ENCODE assay signal across 8 cellular contexts in genomic region chr20:36572701-36573102, GRCh38. TPM values are rescaled to one million over a fixed set of nuclear protein-coding genes. Genes with fewer than 3 reads are reported as not detected.
A peak's percentile ranks its signal among the peaks of the same experiment; 100 is the strongest.
DNase-seq lines count a peak whose midpoint lies in the region; ATAC-seq and TF ChIP-seq lines count a peak whose summit lies in the region.

No MANE protein-coding gene starts in this region.

- no peaks in the 10 kb centered on the region for H3K27me3 ChIP-seq in mesenchymal stem cell (ENCODE audit: control insufficient read depth in 1 of 2, insufficient read depth in 1 of 2, low read length in 2 of 2)

- WGBS in mesenchymal stem cell = 4% methylated on average over 20 of the region's 20 CpGs

- peak overlapping the region; percentile 59 for H2BK120ac ChIP-seq in mesenchymal stem cell (ENCODE audit: low read depth, low read length)

- H4K8ac ChIP-seq in mesenchymal stem cell (ENCODE audit: low read length) = peak overlapping the region; percentile 99

- intact Hi-C loops in activated B cell treated with CpG ODN at 0.5 μM for 24 hours (cut with micrococcal nuclease) = loop anchor here (1.0 to 5.0 kb wide), 5 partner anchors 16 to 618 kb away; partner anchors contain the start of genes DSN1, RAB5IF and SCAND1

- no peaks in the 10 kb centered on the region for H3K79me1 ChIP-seq in mesenchymal stem cell (replicated peaks; ENCODE audit: low read length, poor library complexity, severe bottlenecking)

- DNase-seq in GM13977 (ENCODE audit: low spot score) = peak; percentile 59
- DNase-seq in activated B cell treated with CpG ODN at 0.5 μM for 24 hours = peak; percentile 26
- DNase-seq in central memory CD4-positive, alpha-beta T cell = peak; percentile 67
- DNase-seq in mesenchymal stem cell = peak; percentile 74
- peak; percentile 39 to 69 for DNase-seq in stimulated activated CD8-positive, alpha-beta memory T cell treated with anti-CD3 and anti-CD28 coated beads, Interleukin-2, amount 100 ng/mL, for 48 hours (ENCODE audit: low read depth in 2 of 2)
- DNase-seq in amygdala (lab: John Stamatoyannopoulos, UW) = no peak

- H3K4me3 ChIP-seq in mesenchymal stem cell (ENCODE audit: insufficient read depth in 1 of 2, low read depth in 1 of 2, low read length in 2 of 2) = peak overlapping the region; percentile 46 to 68

- peaks cover 12% of the 10 kb centered on the region for H3K36me3 Mint-ChIP-seq in activated B cell treated with CpG ODN at 0.5 μM for 24 hours (ENCODE audit: low read depth)

- peaks cover 36% of the 10 kb centered on the region for H3K4me1 Mint-ChIP-seq in activated B cell treated with CpG ODN at 0.5 μM for 24 hours

- peak overlapping the region; percentile 91 for H3K27ac Mint-ChIP-seq in activated B cell treated with CpG ODN at 0.5 μM for 24 hours

- H2BK12ac ChIP-seq in mesenchymal stem cell (ENCODE audit: low read length in 2 of 2) = peak overlapping the region in 1 of 2 experiments; percentile 96

- peak overlapping the region; percentile 76 for H3K4me2 ChIP-seq in mesenchymal stem cell (ENCODE audit: low read length, poor library complexity, severe bottlenecking)

- H3K9me3 ChIP-seq in mesenchymal stem cell (ENCODE audit: control insufficient read depth, low read length) = no peaks in the 10 kb centered on the region

- CTCF ChIA-PET in activated B cell treated with CpG ODN at 0.5 μM for 24 hours (lab: Charles Lee) = interaction anchor here (1.8 to 5.3 kb wide), 2 partner anchors 22 to 33 kb away, joined by 11 to 39 read pairs; partner anchors contain the start of gene RAB5IF

- H3K4me1 ChIP-seq in mesenchymal stem cell (ENCODE audit: control insufficient read depth, insufficient read depth, low read depth, low read length) = peaks cover 26% of the 10 kb centered on the region

- peak overlapping the region; percentile 72 for H3K27ac ChIP-seq in mesenchymal stem cell (ENCODE audit: low read length, poor library complexity, severe bottlenecking)

- no peak overlapping the region for H2BK5ac ChIP-seq in mesenchymal stem cell (ENCODE audit: low read depth, low read length, poor library complexity, severe bottlenecking)

- no peak for TF ChIP-seq CTCF in GM13977 (IDR thresholded peaks at IDR 0.05; ENCODE audit: extremely low read depth, insufficient read depth, missing control alignments)
- TF ChIP-seq CTCF in activated B cell treated with CpG ODN at 0.5 μM for 24 hours (IDR thresholded peaks at IDR 0.05) = no peak

- H3K4ac ChIP-seq in mesenchymal stem cell (ENCODE audit: low read depth in 1 of 2, low read length in 2 of 2) = peak overlapping the region; percentile 42

- peak overlapping the region in 1 of 2 experiments; percentile 90 for H3K14ac ChIP-seq in mesenchymal stem cell (ENCODE audit: low read length in 2 of 2)

- no peaks in the 10 kb centered on the region for H3K27me3 Mint-ChIP-seq in activated B cell treated with CpG ODN at 0.5 μM for 24 hours

- in situ Hi-C loops in GM13977 (cut with MboI; ENCODE audit: low pct_unique_long_range_greater_than_20kb, low sequenced_read_pairs, unreplicated experiment) = no loop called here

- POLR2A ChIA-PET in activated B cell treated with CpG ODN at 0.5 μM for 24 hours (lab: Charles Lee) = interaction anchor here (0.6 to 9.7 kb wide), 14 partner anchors 12 to 619 kb away, joined by 3 to 268 read pairs (median 4); partner anchors contain the start of genes RAB5IF, SCAND1 and SLA2

- peak overlapping the region; percentile 44 to 96 for H3K18ac ChIP-seq in mesenchymal stem cell (ENCODE audit: low read depth in 1 of 2, low read length in 2 of 2)

- H3K23ac ChIP-seq in mesenchymal stem cell (ENCODE audit: low read length in 2 of 2) = peak overlapping the region in 1 of 2 experiments; percentile 83

- H3K4me3 Mint-ChIP-seq in activated B cell treated with CpG ODN at 0.5 μM for 24 hours = peak overlapping the region; percentile 83

- peak overlapping the region; percentile 62 for H3K9ac ChIP-seq in mesenchymal stem cell (ENCODE audit: low read length)

- H3K36me3 ChIP-seq in mesenchymal stem cell (ENCODE audit: control insufficient read depth in 1 of 2, insufficient read depth in 2 of 2, low read depth in 1 of 2, low read length in 2 of 2) = no peaks in the 10 kb centered on the region

- H2BK15ac ChIP-seq in mesenchymal stem cell (ENCODE audit: low read depth, poor library complexity, severe bottlenecking) = no peak overlapping the region

- H2AFZ ChIP-seq in mesenchymal stem cell (ENCODE audit: low read depth, low read length) = peak overlapping the region; percentile 81

- peak overlapping the region; percentile 67 for H4K91ac ChIP-seq in mesenchymal stem cell (ENCODE audit: low read length)

- no peaks in the 10 kb centered on the region for H3K9me3 Mint-ChIP-seq in activated B cell treated with CpG ODN at 0.5 μM for 24 hours

- H2AK5ac ChIP-seq in mesenchymal stem cell (ENCODE audit: low read length, severe bottlenecking) = peak overlapping the region; percentile 49

- ATAC-seq in HG03103 (IDR thresholded peaks at IDR 0.05; ENCODE audit: low read depth, unreplicated experiment) = peak; percentile 9
- peak; percentile 30 for ATAC-seq in activated B cell treated with CpG ODN at 0.5 μM for 24 hours (ENCODE audit: low read depth)
- no peak for ATAC-seq in HG03469 (IDR thresholded peaks at IDR 0.05; ENCODE audit: unreplicated experiment)

RNA-seq across cellular contexts. Expression of gene TGIF2, which starts 0.7 kb away (rescaled TPM):
- 40.8 and 43.8 TPM in 2 replicates for total RNA-seq in activated B cell treated with CpG ODN at 0.5 μM for 24 hours
- 16.5 TPM for polyA plus RNA-seq in mesenchymal stem cell (2013, experiment 1 of 2)
- 16.7 TPM for polyA plus RNA-seq in mesenchymal stem cell (2013, experiment 2 of 2)

RNA-seq across cellular contexts. Expression of gene MYL9, which starts 31.4 kb away (rescaled TPM):
- 5.4 and 8.0 TPM in 2 replicates for total RNA-seq in activated B cell treated with CpG ODN at 0.5 μM for 24 hours
- 959 TPM for polyA plus RNA-seq in mesenchymal stem cell (2013, experiment 1 of 2)
- 955 TPM for polyA plus RNA-seq in mesenchymal stem cell (2013, experiment 2 of 2)

RNA-seq across cellular contexts. Expression of gene RAB5IF, which starts 32.9 kb away (rescaled TPM):
- total RNA-seq in activated B cell treated with CpG ODN at 0.5 μM for 24 hours = 54.9 and 55.7 TPM in 2 replicates
- 138 TPM for polyA plus RNA-seq in mesenchymal stem cell (2013, experiment 1 of 2)
- polyA plus RNA-seq in mesenchymal stem cell (2013, experiment 2 of 2) = 147 TPM

Comparison
In these comparisons a context has a peak if more than half of its experiments do, and no peak if none do; other contexts are left out.
1. DNase-seq: peak in GM13977 (single experiment), activated B cell treated with CpG ODN at 0.5 μM for 24 hours (single experiment), central memory CD4-positive, alpha-beta T cell (single experiment), mesenchymal stem cell (single experiment) and stimulated activated CD8-positive, alpha-beta memory T cell treated with anti-CD3 and anti-CD28 coated beads, Interleukin-2, amount 100 ng/mL, for 48 hours (2 of 2); none in amygdala (0 of 56).